Comparison of ENCODE assay signal across 25 cellular contexts in the genomic region with DNA sequence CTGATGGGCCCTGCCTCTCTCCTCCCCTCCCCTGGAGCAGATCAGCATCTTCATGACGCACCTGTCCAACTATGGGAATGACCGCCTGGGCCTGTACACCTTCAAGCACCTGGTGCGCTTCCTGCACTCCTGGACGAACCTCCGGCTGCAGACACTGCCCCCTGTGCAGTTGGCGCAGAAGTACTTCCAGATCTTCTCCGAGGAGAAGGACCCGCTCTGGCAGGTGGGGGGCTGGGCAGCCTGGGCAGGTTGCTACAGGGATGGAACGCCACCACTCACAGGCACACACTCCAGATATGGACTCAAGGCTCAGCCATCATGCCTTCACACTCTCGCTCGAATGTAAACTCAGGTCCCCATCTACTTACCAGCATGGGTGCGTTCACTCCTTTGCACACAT. TPM values are rescaled to one million over a fixed set of nuclear protein-coding genes. Genes with fewer than 3 reads are reported as not detected.
DNase-seq lines count a peak whose midpoint lies in the region; ATAC-seq, FAIRE-seq and TF ChIP-seq lines count a peak whose summit lies in the region.
"Had no signal": no experiment of that assay in that cellular context is flagged by ENCODE, and none has a peak within 500 bp of the region (broad histone marks: within the 10 kb centered on the region; RNA-seq: fewer than 3 reads in every experiment).

No MANE protein-coding gene starts in this region.

- H3K27ac Mint-ChIP-seq in osteocyte (ENCODE audit: unreplicated experiment) = peak overlapping the region; percentile 93
- H3K27ac Mint-ChIP-seq in CD8-positive, alpha-beta memory T cell = no peak overlapping the region
- H3K27ac Mint-ChIP-seq: activated naive CD4-positive, alpha-beta T cell treated with anti-CD3 and anti-CD28 coated beads, Interleukin-2, amount 50 U/mL, for 72 hours; activated T-helper 1 cell treated with anti-CD3 and anti-CD28 coated beads, Interleukin-12 subunit alpha, Interleukin-12 subunit beta, Interleukin-2, Interleukin-4 antibody, amounts not matched to agents 30 ng/mL and 10 ng/mL and 1 ng/mL, durations not matched to agents 14 hours and 24 hours and 36 hours; H9; neural progenitor cell; T-helper 2 cell treated with Interferon-gamma antibody and Interleukin-4, amounts not matched to agents 5 μg/mL and 100 μg/mL, for 36 hours had no signal

- H3K27ac ChIP-seq in heart right ventricle (peak overlapping the region in 9 of 10 donors; percentile 7 to 96 (median 80)), esophagus muscularis mucosa (replicated peaks in 1 of 4) (peak overlapping the region; percentile 71 to 83 (median 80))
- no peak overlapping the region for H3K27ac ChIP-seq in CD8-positive, alpha-beta memory T cell (ENCODE audit: low read depth, low read length)
- H3K27ac ChIP-seq: neural progenitor cell, prostate gland, vagina had no signal

- TF ChIP-seq CTCF in heart right ventricle (IDR thresholded peaks at IDR 0.05) (no peak), esophagus muscularis mucosa (IDR thresholded peaks at IDR 0.05) (no peak), osteocyte (IDR thresholded peaks at IDR 0.05) (no peak)

- no peak for DNase-seq in heart right ventricle
- DNase-seq in left ventricle myocardium superior = no peak
- no peak for DNase-seq in esophagus muscularis mucosa (ENCODE audit: extremely low spot score)
- DNase-seq in osteocyte (ENCODE audit: extremely low spot score, unreplicated experiment) = no peak
- DNase-seq in urothelium cell line (ENCODE audit: low spot score) = no peak
- no peak for DNase-seq in activated effector memory CD4-positive, alpha-beta T cell treated with Interleukin-2 at 50 U/mL for 16 hours
- DNase-seq in head of caudate nucleus = no peak
- DNase-seq in CD8-positive, alpha-beta memory T cell = no peak
- DNase-seq: Calu3; foreskin melanocyte; H9; NCI-H2029 treated with DMSO at 0.1 percent for 48 hours; NCI-H2227 treated with DMSO at 0.1 percent for 48 hours; RPMI8226; stimulated activated CD4-positive, alpha-beta T cell treated with anti-CD3 and anti-CD28 coated beads, Interleukin-2, amount 100 ng/mL, for 24 hours; substantia nigra had no signal

- POLR2A ChIA-PET in CD8-positive, alpha-beta memory T cell (lab: Charles Lee) = no interaction called here

- H3K9me3 ChIP-seq in heart right ventricle (no peaks in the 10 kb centered on the region), esophagus muscularis mucosa (no peaks in the 10 kb centered on the region)
- H3K9me3 ChIP-seq in CD8-positive, alpha-beta memory T cell (ENCODE audit: low read length) = no peaks in the 10 kb centered on the region
- H3K9me3 ChIP-seq: prostate gland, vagina had no signal

- H3K36me3 ChIP-seq in heart right ventricle (peaks cover 0 to 99% (median 61%) of the 10 kb centered on the region in 9 donors), esophagus muscularis mucosa (peaks cover 36 to 92% (median 82%) of the 10 kb centered on the region in 4 donors)
- no peaks in the 10 kb centered on the region for H3K36me3 ChIP-seq in CD8-positive, alpha-beta memory T cell (ENCODE audit: insufficient read depth, low read length)
- H3K36me3 ChIP-seq: neural progenitor cell had no signal

- no peaks in the 10 kb centered on the region for H3K27me3 Mint-ChIP-seq in osteocyte (ENCODE audit: unreplicated experiment)
- H3K27me3 Mint-ChIP-seq in CD8-positive, alpha-beta memory T cell = peaks cover 0 to 1% of the 10 kb centered on the region in 2 donors

- WGBS in heart right ventricle, 2 donors = 83 to 87% methylated on average over 12 of the region's 12 CpGs
- WGBS in esophagus muscularis mucosa = 96% methylated on average over 6 of the region's 12 CpGs

- ATAC-seq in heart right ventricle (peak in 1 of 8 donors; percentile 7), left ventricle myocardium superior (no peak)
- ATAC-seq: activated naive CD4-positive, alpha-beta T cell treated with anti-CD3 and anti-CD28 coated beads, Interleukin-2, amount 50 U/mL, for 72 hours had no signal

- H3K27me3 ChIP-seq in heart right ventricle (no peaks in the 10 kb centered on the region), esophagus muscularis mucosa (no peaks in the 10 kb centered on the region)
- no peaks in the 10 kb centered on the region for H3K27me3 ChIP-seq in CD8-positive, alpha-beta memory T cell (ENCODE audit: insufficient read depth, low read length, poor library complexity, severe bottlenecking)
- H3K27me3 ChIP-seq: neural progenitor cell, vagina had no signal

- TF ChIP-seq POLR2A in esophagus muscularis mucosa (IDR thresholded peaks at IDR 0.05; ENCODE audit: low read depth) = no peak

- TF ChIP-seq EP300 in esophagus muscularis mucosa (IDR thresholded peaks at IDR 0.05) = no peak

- intact Hi-C loops in heart right ventricle (cut with DNase I) = loop anchor here in 7 of 10 donors (5.0 to 10.0 kb wide), 4 partner anchors 53 to 83 kb away; no protein-coding TSS in a partner anchor
- intact Hi-C loops in left ventricle myocardium superior (cut with micrococcal nuclease) = no loop called here
- intact Hi-C loops in esophagus muscularis mucosa (cut with DNase I) = no loop called here
- intact Hi-C loops in head of caudate nucleus (cut with DNase I) = loop anchor here (5.0 kb wide), 1 partner anchor 83 kb away; no protein-coding TSS in a partner anchor

- FAIRE-seq in urothelium cell line (lab: Jason Lieb, UNC) = peak; percentile 72
- FAIRE-seq: GM12891, islet of Langerhans had no signal

- H3K4me1 ChIP-seq in heart right ventricle (peaks cover 0 to 63% (median 45%) of the 10 kb centered on the region in 9 donors), esophagus muscularis mucosa (peaks cover 24 to 38% (median 27%) of the 10 kb centered on the region in 4 donors)
- no peaks in the 10 kb centered on the region for H3K4me1 ChIP-seq in CD8-positive, alpha-beta memory T cell (ENCODE audit: insufficient read depth, low read length)
- H3K4me1 ChIP-seq: neural progenitor cell had no signal

- H3K4me3 ChIP-seq in heart right ventricle = no peak overlapping the region
- H3K4me3 ChIP-seq in esophagus muscularis mucosa = no peak overlapping the region
- no peak overlapping the region for H3K4me3 ChIP-seq in CD8-positive, alpha-beta memory T cell (ENCODE audit: low read length)
- H3K4me3 ChIP-seq: neural progenitor cell, prostate gland, skin epidermis, vagina had no signal

- H3K9me3 Mint-ChIP-seq in osteocyte (ENCODE audit: unreplicated experiment) = no peaks in the 10 kb centered on the region
- peaks cover 0 to 3% (median 0%) of the 10 kb centered on the region in 5 donors for H3K9me3 Mint-ChIP-seq in CD8-positive, alpha-beta memory T cell
- H3K9me3 Mint-ChIP-seq: activated naive CD4-positive, alpha-beta T cell treated with anti-CD3 and anti-CD28 coated beads, Interleukin-2, amount 50 U/mL, for 72 hours; activated T-helper 1 cell treated with anti-CD3 and anti-CD28 coated beads, Interleukin-12 subunit alpha, Interleukin-12 subunit beta, Interleukin-2, Interleukin-4 antibody, amounts not matched to agents 30 ng/mL and 10 ng/mL and 1 ng/mL, durations not matched to agents 14 hours and 24 hours and 36 hours; H9; neural progenitor cell; T-helper 2 cell treated with Interferon-gamma antibody and Interleukin-4, amounts not matched to agents 5 μg/mL and 100 μg/mL, for 36 hours had no signal

- peaks cover 21% of the 10 kb centered on the region for H3K4me1 Mint-ChIP-seq in osteocyte (ENCODE audit: unreplicated experiment)
- no peaks in the 10 kb centered on the region for H3K4me1 Mint-ChIP-seq in CD8-positive, alpha-beta memory T cell
- H3K4me1 Mint-ChIP-seq: neural progenitor cell had no signal

- CTCF ChIA-PET in CD8-positive, alpha-beta memory T cell (lab: Charles Lee) = no interaction called here

- no peak overlapping the region for H3K4me3 Mint-ChIP-seq in osteocyte (ENCODE audit: unreplicated experiment)
- H3K4me3 Mint-ChIP-seq in CD8-positive, alpha-beta memory T cell = no peak overlapping the region
- H3K4me3 Mint-ChIP-seq: activated T-helper 1 cell treated with anti-CD3 and anti-CD28 coated beads, Interleukin-12 subunit alpha, Interleukin-12 subunit beta, Interleukin-2, Interleukin-4 antibody, amounts not matched to agents 30 ng/mL and 10 ng/mL and 1 ng/mL, durations not matched to agents 14 hours and 24 hours and 36 hours; H9; neural progenitor cell; T-helper 2 cell treated with Interferon-gamma antibody and Interleukin-4, amounts not matched to agents 5 μg/mL and 100 μg/mL, for 36 hours had no signal

- peaks cover 40% of the 10 kb centered on the region for H3K36me3 Mint-ChIP-seq in osteocyte (ENCODE audit: unreplicated experiment)
- H3K36me3 Mint-ChIP-seq in CD8-positive, alpha-beta memory T cell = peaks cover 0 to 5% (median 0%) of the 10 kb centered on the region in 3 donors
- H3K36me3 Mint-ChIP-seq: activated naive CD4-positive, alpha-beta T cell treated with anti-CD3 and anti-CD28 coated beads, Interleukin-2, amount 50 U/mL, for 72 hours had no signal

RNA-seq across cellular contexts. Expression of gene NDST1, which starts 32.1 kb away (rescaled TPM):
- total RNA-seq in heart right ventricle = 10 to 100 TPM; 50.3 to 86.1 (median 61.5) TPM
- polyA plus RNA-seq in heart right ventricle = 10 to 100 TPM; 14.8 to 15.9 TPM
- total RNA-seq in left ventricle myocardium superior = 57.9 TPM
- total RNA-seq in esophagus muscularis mucosa = 100 to 1,000 TPM in 1 of 4 donors, 10 to 100 TPM in 3; 48.2 to 113 (median 74.5) TPM
- 110 and 118 TPM in 2 replicates for total RNA-seq in osteocyte
- total RNA-seq in CD8-positive, alpha-beta memory T cell = 1 to 10 TPM; 1.9 to 2.8 TPM
- 0.13 TPM for polyA plus RNA-seq in CD8-positive, alpha-beta memory T cell

Comparison
In these comparisons a context has a peak if more than half of its experiments do, and no peak if none do; other contexts are left out.
1. intact Hi-C loops: an anchor here in heart right ventricle (5.0 to 10.0 kb wide) and head of caudate nucleus (5.0 kb wide); none called in left ventricle myocardium superior and esophagus muscularis mucosa.
2. RNA of gene NDST1, which starts 32.1 kb away (total RNA-seq): 110 to 118 TPM in osteocyte, 48.2 to 113 TPM in esophagus muscularis mucosa, 50.3 to 86.1 TPM in heart right ventricle and 57.9 TPM in left ventricle myocardium superior (single experiment); 1.9 to 2.8 TPM in CD8-positive, alpha-beta memory T cell; every median in the first group is over 10 times any median in the second.